1 cellular context compared by ENCODE assay signal in the genomic region with DNA sequence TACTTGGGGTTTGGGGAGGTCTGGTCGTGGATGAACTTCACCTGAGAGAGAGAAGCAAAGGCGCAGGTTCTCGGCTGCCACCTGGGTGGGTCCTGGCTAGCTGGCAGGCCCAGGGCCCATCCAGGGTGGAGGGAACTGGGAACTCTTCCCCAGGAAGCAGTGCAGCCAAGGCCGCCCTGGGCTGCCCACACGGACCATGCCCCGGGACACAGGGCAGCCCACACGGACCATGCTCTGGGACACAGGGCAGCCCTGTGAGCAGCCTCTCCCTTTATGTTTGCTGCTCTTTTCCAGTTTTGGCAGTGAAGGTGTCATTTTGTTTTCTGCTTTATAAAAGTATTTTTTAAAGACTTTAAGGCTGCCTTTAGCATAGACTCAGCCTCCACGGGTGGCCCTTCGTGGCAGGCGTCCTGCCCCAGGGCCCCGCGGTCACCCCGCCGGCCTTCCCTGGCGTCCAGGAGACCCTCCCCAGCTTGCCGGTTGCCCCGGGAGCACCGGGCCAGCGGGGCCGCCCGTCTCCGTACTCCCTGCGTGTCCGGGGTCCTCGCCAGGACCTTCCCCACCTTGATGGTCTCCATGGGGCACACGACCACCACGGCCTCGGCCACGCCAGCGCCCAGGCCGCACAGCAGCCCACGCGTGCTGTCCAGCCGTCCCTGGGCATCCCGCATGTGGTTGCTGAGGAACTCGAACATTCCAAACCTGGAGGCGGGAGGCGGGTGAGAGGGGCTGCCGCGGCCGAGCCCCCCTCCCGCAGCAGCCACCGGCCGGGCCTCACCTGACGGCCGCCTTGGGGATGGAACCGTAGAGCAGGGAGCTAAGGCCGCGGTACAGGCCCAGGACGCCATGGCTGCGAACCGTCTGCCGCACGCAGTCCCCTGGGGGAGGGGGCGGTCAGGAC.
TF ChIP-seq lines count a peak whose summit lies in the region.

No MANE protein-coding gene starts in this region.

TF ChIP-seq in HCT116, 20 proteins besides CTCF, POLR2A, EP300 and RAD21 (continued from another document):
- TF ChIP-seq, protein P1, sequence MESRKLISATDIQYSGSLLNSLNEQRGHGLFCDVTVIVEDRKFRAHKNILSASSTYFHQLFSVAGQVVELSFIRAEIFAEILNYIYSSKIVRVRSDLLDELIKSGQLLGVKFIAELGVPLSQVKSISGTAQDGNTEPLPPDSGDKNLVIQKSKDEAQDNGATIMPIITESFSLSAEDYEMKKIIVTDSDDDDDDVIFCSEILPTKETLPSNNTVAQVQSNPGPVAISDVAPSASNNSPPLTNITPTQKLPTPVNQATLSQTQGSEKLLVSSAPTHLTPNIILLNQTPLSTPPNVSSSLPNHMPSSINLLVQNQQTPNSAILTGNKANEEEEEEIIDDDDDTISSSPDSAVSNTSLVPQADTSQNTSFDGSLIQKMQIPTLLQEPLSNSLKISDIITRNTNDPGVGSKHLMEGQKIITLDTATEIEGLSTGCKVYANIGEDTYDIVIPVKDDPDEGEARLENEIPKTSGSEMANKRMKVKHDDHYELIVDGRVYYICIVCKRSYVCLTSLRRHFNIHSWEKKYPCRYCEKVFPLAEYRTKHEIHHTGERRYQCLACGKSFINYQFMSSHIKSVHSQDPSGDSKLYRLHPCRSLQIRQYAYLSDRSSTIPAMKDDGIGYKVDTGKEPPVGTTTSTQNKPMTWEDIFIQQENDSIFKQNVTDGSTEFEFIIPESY (IDR thresholded peaks at IDR 0.05; ENCODE audit: extremely low read depth, insufficient replicate concordance, low read length) = no peak
